ENCODE assay signal across 10 cellular contexts in the genomic region with DNA sequence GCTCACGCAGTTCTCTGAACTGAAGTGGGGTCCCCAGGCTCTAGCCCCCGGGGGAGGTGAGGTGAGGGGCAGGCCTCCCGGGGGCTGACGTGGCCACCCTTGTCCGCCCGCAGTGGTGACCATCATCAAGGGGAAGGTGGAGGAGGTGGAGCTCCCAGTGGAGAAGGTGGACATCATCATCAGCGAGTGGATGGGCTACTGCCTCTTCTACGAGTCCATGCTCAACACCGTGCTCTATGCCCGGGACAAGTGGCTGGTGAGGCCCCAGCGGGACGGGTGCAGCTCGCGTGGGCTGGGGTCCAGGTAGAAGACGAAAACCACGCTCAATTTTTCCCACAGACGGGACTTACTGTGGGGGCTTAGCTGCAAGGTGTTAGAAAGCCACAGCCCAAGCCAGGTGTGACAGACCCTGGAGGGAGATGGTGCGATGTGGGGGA.
"Had no signal": no experiment of that assay in that cellular context is flagged by ENCODE, and none has a peak within 500 bp of the region (broad histone marks: within the 10 kb centered on the region; RNA-seq: fewer than 3 reads in every experiment).

No MANE protein-coding gene starts in this region.

- ATAC-seq: pancreas had no signal

- FAIRE-seq: pancreas had no signal

- DNase-seq: activated gamma-delta T cell treated with Interleukin-2 at 50 U/mL for 16 hours; cortex of kidney; effector memory CD4-positive, alpha-beta T cell; hypothalamus; kidney glomerular epithelial cell; stimulated activated CD4-positive, alpha-beta T cell treated with anti-CD3 and anti-CD28 coated beads, Interleukin-4, amount 100 ng/mL, for 1 hour; thyroid gland; uterus had no signal

- H3K27ac ChIP-seq: adrenal gland, pancreas, thyroid gland, uterus had no signal
